Comparison of ENCODE assay signal across 8 cellular contexts in genomic region chr10:99328579-99329237, GRCh38. TPM values are rescaled to one million over a fixed set of nuclear protein-coding genes. Genes with fewer than 3 reads are reported as not detected.
DNase-seq lines count a peak whose midpoint lies in the region; ATAC-seq and TF ChIP-seq lines count a peak whose summit lies in the region.

No MANE protein-coding gene starts in this region.

- no peak overlapping the region for H3K27ac Mint-ChIP-seq in neural crest cell (ENCODE audit: unreplicated experiment)

- no peaks in the 10 kb centered on the region; the same call in 1 of the 2 replicates for H3K9me2 ChIP-seq in PC-9 (ENCODE audit: insufficient read depth)

- H3K27ac ChIP-seq in duodenal mucosa (ENCODE audit: low read depth, low read length) (no peak overlapping the region), PC-9 (no peak overlapping the region)

- peaks cover 64% of the 10 kb centered on the region for H3K27me3 Mint-ChIP-seq in neural crest cell (ENCODE audit: low read depth)

- peaks cover 7% of the 10 kb centered on the region for H3K4me1 Mint-ChIP-seq in neural crest cell

- CTCF ChIA-PET in PC-9 (lab: Charles Lee), result no interaction called here

- H3K36me3 ChIP-seq in duodenal mucosa (ENCODE audit: control insufficient read depth in 1 of 2, insufficient read depth in 2 of 2, low read length in 2 of 2) (no peaks in the 10 kb centered on the region), PC-9 (ENCODE audit: low read depth) (no peaks in the 10 kb centered on the region)

- H3F3A ChIP-seq in PC-9 (ENCODE audit: insufficient read depth, low read depth), result no peaks in the 10 kb centered on the region

- H3K4me2 ChIP-seq in PC-9, result no peak overlapping the region

- H3K4me3 ChIP-seq in AG10803 (ENCODE audit: low read length) (peak overlapping the region; percentile 62), duodenal mucosa (ENCODE audit: low read depth in 1 of 2, low read length in 2 of 2) (peak overlapping the region; percentile 61 to 72), PC-9 (no peak overlapping the region)

- intact Hi-C loops in PC-9 (cut with micrococcal nuclease; ENCODE audit: unreplicated experiment), result no loop called here

- DNase-seq in AG10803 (ENCODE audit: low read depth) (peak; percentile 35), neural crest cell (ENCODE audit: low read depth, low spot score) (no peak), GM19240 (ENCODE audit: insufficient read length, low spot score) (no peak), PC-9 (no peak)

- H4K20me1 ChIP-seq in PC-9 (ENCODE audit: insufficient read depth), result no peaks in the 10 kb centered on the region

- no peaks in the 10 kb centered on the region for H3K9me3 Mint-ChIP-seq in neural crest cell

- H2AFZ ChIP-seq in PC-9, result no peak overlapping the region

- peak; percentile 29 for TF ChIP-seq CTCF in AG10803 (conservative IDR thresholded peaks at IDR 0.05; ENCODE audit: low read length)
- no peak for TF ChIP-seq CTCF in neural crest cell (conservative IDR thresholded peaks at IDR 0.05)
- no peak for TF ChIP-seq CTCF in PC-9 (conservative IDR thresholded peaks at IDR 0.05)

- POLR2A ChIA-PET in PC-9 (lab: Charles Lee; ENCODE audit: unreplicated experiment), result no interaction called here

- BruUV-seq in PC-9 (replicated peaks; lab: Mats Ljungman, UMichigan), result no TSS peak

- ATAC-seq in HG03521 (IDR thresholded peaks at IDR 0.05; ENCODE audit: unreplicated experiment), result peak; percentile 25
- no peak for ATAC-seq in GM18873 (IDR thresholded peaks at IDR 0.05; ENCODE audit: low FRiP score, unreplicated experiment)
- no peak for ATAC-seq in GM19467 (IDR thresholded peaks at IDR 0.05; ENCODE audit: unreplicated experiment)

- H3K9ac ChIP-seq in duodenal mucosa (ENCODE audit: low read depth in 1 of 2, low read length in 2 of 2), result no peak overlapping the region

- H3K27me3 ChIP-seq in duodenal mucosa (ENCODE audit: control insufficient read depth in 1 of 2, insufficient read depth in 2 of 2, low read length in 2 of 2) (peaks cover 14 to 20% of the 10 kb centered on the region in 2 donors), PC-9 (ENCODE audit: insufficient read depth, low read depth) (peaks cover 5% of the 10 kb centered on the region; the same call in 1 of the 2 replicates)

- H3K79me2 ChIP-seq in PC-9 (ENCODE audit: low read depth), result no peaks in the 10 kb centered on the region

- H3K4me1 ChIP-seq in duodenal mucosa (ENCODE audit: control insufficient read depth in 1 of 2, insufficient read depth in 2 of 2, low read length in 2 of 2) (peaks cover 0 to 15% of the 10 kb centered on the region in 2 donors), PC-9 (replicated peaks; ENCODE audit: insufficient read depth) (no peaks in the 10 kb centered on the region)

- peak overlapping the region; percentile 84 for H3K4me3 Mint-ChIP-seq in neural crest cell

- H3K9me3 ChIP-seq in duodenal mucosa (ENCODE audit: control insufficient read depth in 1 of 2, low read length in 2 of 2) (no peaks in the 10 kb centered on the region), PC-9 (ENCODE audit: insufficient read depth, low read depth) (no peaks in the 10 kb centered on the region)

- peaks cover 2% of the 10 kb centered on the region for H3K36me3 Mint-ChIP-seq in neural crest cell (ENCODE audit: low read depth)

RNA-seq across cellular contexts. Expression of gene CNNM1, which starts 0.4 kb away (rescaled TPM):
- total RNA-seq in neural crest cell (1.6 and 2.0 TPM in 2 replicates), PC-9 (2021) (not detected in 2 replicates)
